9 cellular contexts compared by ENCODE assay signal in the genomic region with DNA sequence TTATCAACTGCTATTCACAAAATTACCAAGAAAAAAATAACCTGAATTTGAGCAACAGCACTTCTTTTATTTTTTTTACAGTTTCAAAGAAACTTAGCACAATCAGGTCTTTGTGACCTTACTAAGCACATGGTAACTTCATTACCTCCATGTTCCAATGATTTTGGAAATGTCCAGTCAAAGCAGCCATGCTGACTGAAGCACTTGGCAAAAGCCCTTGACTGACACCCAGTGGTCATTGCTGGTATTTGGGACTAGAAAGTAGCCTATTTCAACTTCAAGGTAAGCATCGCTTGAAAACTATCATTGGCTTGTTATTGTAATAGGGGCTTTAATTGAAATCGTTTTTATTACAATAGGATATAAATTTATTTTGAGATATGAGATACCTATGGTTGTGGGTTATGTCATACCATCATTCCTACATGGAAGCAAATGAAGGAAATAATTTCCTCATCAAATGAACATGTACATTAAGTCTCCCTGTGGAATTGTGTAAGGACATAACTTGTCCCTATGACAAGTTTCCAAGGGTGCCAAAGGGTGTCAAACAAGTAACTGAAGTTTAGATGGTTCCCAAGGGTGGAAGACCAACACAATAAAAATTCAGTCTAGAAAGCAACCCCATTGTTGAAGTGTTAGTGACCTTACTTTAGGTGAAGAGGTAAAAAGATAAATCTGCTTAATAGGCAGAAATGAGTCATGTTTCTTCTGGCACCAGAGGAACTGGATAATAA. TPM values are rescaled to one million over a fixed set of nuclear protein-coding genes. Genes with fewer than 3 reads are reported as not detected.
DNase-seq lines count a peak whose midpoint lies in the region; ATAC-seq, FAIRE-seq and TF ChIP-seq lines count a peak whose summit lies in the region.
"Had no signal": no experiment of that assay in that cellular context is flagged by ENCODE, and none has a peak within 500 bp of the region (broad histone marks: within the 10 kb centered on the region; RNA-seq: fewer than 3 reads in every experiment).

No MANE protein-coding gene starts in this region.

- H3K9me3 ChIP-seq in Panc1 (ENCODE audit: control insufficient read depth, insufficient read depth, low read depth, low read length) (no peaks in the 10 kb centered on the region; the same call in 1 of the 2 replicates), astrocyte (ENCODE audit: insufficient read depth, low read depth, low read length) (no peaks in the 10 kb centered on the region)

- peak; percentile 80 for TF ChIP-seq CTCF in Panc1 (IDR thresholded peaks at IDR 0.05)
- peak; percentile 97 for TF ChIP-seq CTCF in astrocyte (IDR thresholded peaks at IDR 0.05; ENCODE audit: insufficient read depth, low read depth, low read length)

- ATAC-seq in GM21529 (IDR thresholded peaks at IDR 0.05; ENCODE audit: unreplicated experiment), result peak; percentile 97
- no peak for ATAC-seq in Panc1

- H3K4me1 ChIP-seq in Panc1 (ENCODE audit: control insufficient read depth, insufficient read depth, low read length), result no peaks in the 10 kb centered on the region
- no peaks in the 10 kb centered on the region for H3K4me1 ChIP-seq in astrocyte (ENCODE audit: insufficient read depth, low read length)

- H4K20me1 ChIP-seq in astrocyte (ENCODE audit: insufficient read depth, low read length), result no peaks in the 10 kb centered on the region

- H3K27ac ChIP-seq in Panc1 (ENCODE audit: low read length) (no peak overlapping the region), astrocyte (ENCODE audit: low read depth, low read length) (no peak overlapping the region)

- CTCF ChIA-PET in Panc1 (lab: Charles Lee), result no interaction called here

- H3K27me3 ChIP-seq in Panc1 (ENCODE audit: control insufficient read depth, insufficient read depth, low read length) (no peaks in the 10 kb centered on the region), astrocyte (ENCODE audit: insufficient read depth, low read length) (no peaks in the 10 kb centered on the region)

- no peaks in the 10 kb centered on the region for H3K79me2 ChIP-seq in astrocyte (ENCODE audit: insufficient read depth, low read length)

- no peak overlapping the region for H3K4me2 ChIP-seq in astrocyte (ENCODE audit: low read length)

- no peak for FAIRE-seq in astrocyte (lab: Jason Lieb, UNC)

- no peaks in the 10 kb centered on the region for H3K9me3 Mint-ChIP-seq in astrocyte (ENCODE audit: unreplicated experiment)
- H3K9me3 Mint-ChIP-seq: CD4-positive, alpha-beta memory T cell had no signal

- H3K9ac ChIP-seq in astrocyte (ENCODE audit: low read length), result no peak overlapping the region

- H3K4me1 Mint-ChIP-seq in astrocyte (ENCODE audit: low read depth, unreplicated experiment), result no peaks in the 10 kb centered on the region
- H3K4me1 Mint-ChIP-seq: CD4-positive, alpha-beta memory T cell had no signal

- no peaks in the 10 kb centered on the region for H3K36me3 Mint-ChIP-seq in astrocyte (ENCODE audit: low read depth, unreplicated experiment)
- H3K36me3 Mint-ChIP-seq: CD4-positive, alpha-beta memory T cell had no signal

- in situ Hi-C loops in Panc1 (cut with HindIII; ENCODE audit: low pct_unique_long_range_greater_than_20kb, low sequenced_read_pairs), result no loop called here

- BruUV-seq in Panc1 (replicated peaks; lab: Mats Ljungman, UMichigan), result no TSS peak

- no peak overlapping the region for H3K4me3 Mint-ChIP-seq in astrocyte (ENCODE audit: unreplicated experiment)

- H2AFZ ChIP-seq in astrocyte (ENCODE audit: low read depth, low read length), result no peak overlapping the region

- POLR2A ChIA-PET in Panc1 (lab: Charles Lee), result no interaction called here

- no peaks in the 10 kb centered on the region for H3K36me3 ChIP-seq in Panc1 (ENCODE audit: control insufficient read depth, insufficient read depth, low read length)
- no peaks in the 10 kb centered on the region for H3K36me3 ChIP-seq in astrocyte (ENCODE audit: insufficient read depth, low read length)

- DNase-seq in NCI-H187 treated with DMSO at 0.1 percent for 48 hours (lab: John Stamatoyannopoulos, UW), result peak; percentile 1
- DNase-seq in NCI-H187 (lab: John Stamatoyannopoulos, UW), result no peak
- DNase-seq in HS-27A (ENCODE audit: low read depth), result peak; percentile 15
- DNase-seq in Panc1 (ENCODE audit: low read depth, low spot score), result peak; percentile 63
- DNase-seq in astrocyte (ENCODE audit: low read depth), result peak; percentile 36
- DNase-seq in iPS DF 19.7 (ENCODE audit: low read depth, low spot score), result peak; percentile 3
- DNase-seq in stimulated activated CD4-positive, alpha-beta T cell treated with anti-CD3 and anti-CD28 coated beads, Interleukin-12 subunit alpha, Interleukin-12 subunit beta, amount 100 ng/mL, for 4 hours, result peak; percentile 13

- H3K4me3 ChIP-seq in Panc1 (ENCODE audit: low read depth in 2 of 2, low read length in 2 of 2) (no peak overlapping the region), astrocyte (ENCODE audit: insufficient read depth, low read depth, low read length) (no peak overlapping the region)

- no peak overlapping the region for H3K27ac Mint-ChIP-seq in astrocyte (ENCODE audit: unreplicated experiment)
- H3K27ac Mint-ChIP-seq: CD4-positive, alpha-beta memory T cell had no signal

- no peaks in the 10 kb centered on the region for H3K27me3 Mint-ChIP-seq in astrocyte (ENCODE audit: low read depth, unreplicated experiment)

- intact Hi-C loops in Panc1 (cut with micrococcal nuclease; ENCODE audit: unreplicated experiment), result loop anchor here (2.0 kb wide), 1 partner anchor 1056 kb away; no protein-coding TSS in a partner anchor

RNA-seq across cellular contexts. Expression of gene ANXA10, which starts 15.2 kb away (rescaled TPM):
- total RNA-seq in Panc1 (2021; ENCODE audit: unreplicated experiment) (not detected), astrocyte (0.46 TPM in 1 of 2 replicates, not detected in the other)
- not detected for polyA plus RNA-seq in Panc1 (2012; ENCODE audit: insufficient read length)
- total RNA-seq: CD4-positive, alpha-beta memory T cell had no signal
- polyA plus RNA-seq: CD4-positive, alpha-beta memory T cell had no signal

Comparison
In these comparisons a context has a peak if more than half of its experiments do, and no peak if none do; other contexts are left out.
1. DNase-seq: peak in NCI-H187 treated with DMSO at 0.1 percent for 48 hours (single experiment), HS-27A (single experiment), Panc1 (single experiment), astrocyte (single experiment), iPS DF 19.7 (single experiment) and stimulated activated CD4-positive, alpha-beta T cell treated with anti-CD3 and anti-CD28 coated beads, Interleukin-12 subunit alpha, Interleukin-12 subunit beta, amount 100 ng/mL, for 4 hours (single experiment); none in NCI-H187 (0 of 2).